Comparison of ENCODE assay signal across 14 cellular contexts in genomic region chr1:196887515-196888239, GRCh38. TPM values are rescaled to one million over a fixed set of nuclear protein-coding genes. Genes with fewer than 3 reads are reported as not detected.
DNase-seq lines count a peak whose midpoint lies in the region; ATAC-seq and TF ChIP-seq lines count a peak whose summit lies in the region.
"Had no signal": no experiment of that assay in that cellular context is flagged by ENCODE, and none has a peak within 500 bp of the region (broad histone marks: within the 10 kb centered on the region; RNA-seq: fewer than 3 reads in every experiment).

Gene CFHR4 (plus strand): TSS chr1:196888052. CDS start chr1:196888151, 99 bp downstream.

- no peak within 1 kb of the TSS for H3K4me3 ChIP-seq in adipocyte (ENCODE audit: low read length)
- H3K4me3 ChIP-seq: body of pancreas, left lung, SK-N-MC had no signal

- no peak for TF ChIP-seq CTCF in progenitor cell of endocrine pancreas (IDR thresholded peaks at IDR 0.05; ENCODE audit: unreplicated experiment)

- no peaks in the 10 kb centered on the region for H3K9me3 Mint-ChIP-seq in progenitor cell of endocrine pancreas (ENCODE audit: low read depth)

- DNase-seq in adipocyte (ENCODE audit: low read depth) (peak; percentile 48), progenitor cell of endocrine pancreas (ENCODE audit: low spot score, unreplicated experiment) (no peak), NCI-H510A treated with DMSO at 0.1 percent for 48 hours (lab: John Stamatoyannopoulos, UW) (no peak), DMS 273 (lab: John Stamatoyannopoulos, UW; ENCODE audit: unreplicated experiment) (no peak)
- DNase-seq: body of pancreas; DMS79; effector CD8-positive, alpha-beta T cell; left lung; NCI-H1092 had no signal

- no peak within 1 kb of the TSS for H3K27ac Mint-ChIP-seq in progenitor cell of endocrine pancreas

- H3K36me3 ChIP-seq in adipocyte (ENCODE audit: control insufficient read depth, insufficient read depth, low read length, severe bottlenecking) = no peaks in the 10 kb centered on the region
- H3K36me3 ChIP-seq: left lung had no signal

- peaks cover 4% of the 10 kb centered on the region for H3K27me3 ChIP-seq in adipocyte (replicated peaks; ENCODE audit: control insufficient read depth, insufficient read depth, low read length)
- H3K27me3 ChIP-seq: body of pancreas, left lung had no signal

- H3K27me3 Mint-ChIP-seq in progenitor cell of endocrine pancreas = no peaks in the 10 kb centered on the region

- H3K9ac ChIP-seq in adipocyte (ENCODE audit: low read length) = no peak within 1 kb of the TSS

- no peak within 1 kb of the TSS for H3K4me3 Mint-ChIP-seq in progenitor cell of endocrine pancreas (ENCODE audit: low read depth)

- no peaks in the 10 kb centered on the region for H3K36me3 Mint-ChIP-seq in progenitor cell of endocrine pancreas (ENCODE audit: insufficient read depth)

- peaks cover 6% of the 10 kb centered on the region for H3K9me3 ChIP-seq in adipocyte (ENCODE audit: control insufficient read depth, low read length)

- H3K4me1 Mint-ChIP-seq in progenitor cell of endocrine pancreas (ENCODE audit: low read depth) = no peaks in the 10 kb centered on the region

- ATAC-seq in GM18858 (IDR thresholded peaks at IDR 0.05; ENCODE audit: unreplicated experiment) (peak; percentile 97), GM21529 (IDR thresholded peaks at IDR 0.05; ENCODE audit: unreplicated experiment) (peak; percentile 93), HG03066 (IDR thresholded peaks at IDR 0.05; ENCODE audit: low read depth, unreplicated experiment) (peak; percentile 86), HG03457 (IDR thresholded peaks at IDR 0.05; ENCODE audit: unreplicated experiment) (no peak)
- ATAC-seq: body of pancreas, left lung had no signal

- H3K4me1 ChIP-seq in adipocyte (ENCODE audit: control insufficient read depth, insufficient read depth, low read length) = peaks cover 7% of the 10 kb centered on the region
- H3K4me1 ChIP-seq: body of pancreas, left lung had no signal

RNA-seq across cellular contexts. Expression of gene CFHR4, which starts in this region (rescaled TPM):
- total RNA-seq in progenitor cell of endocrine pancreas = not detected in 2 replicates
- total RNA-seq: body of pancreas, left lung had no signal
